In genomic region chr15:47124430-47125102, GRCh38 we compare ENCODE assay signal across 29 cellular contexts.
"Had no signal": no experiment of that assay in that cellular context is flagged by ENCODE, and none has a peak within 500 bp of the region (broad histone marks: within the 10 kb centered on the region; RNA-seq: fewer than 3 reads in every experiment).

No MANE protein-coding gene starts in this region.

- H3K27ac ChIP-seq: neural progenitor cell, ovary, parathyroid adenoma, psoas muscle, skin epidermis, spleen, suprapubic skin, testis, tibial artery, transverse colon, upper lobe of right lung, vagina had no signal

- H3K4me1 ChIP-seq: neural progenitor cell, parathyroid adenoma, psoas muscle, spleen, suprapubic skin, testis, tibial artery, transverse colon, upper lobe of right lung, vagina had no signal

- DNase-seq: natural killer cell; occipital lobe; ovary; posterior cingulate gyrus; psoas muscle; right cardiac atrium; spleen; stimulated activated CD4-positive, alpha-beta T cell treated with anti-CD3 and anti-CD28 coated beads, Interleukin-12 subunit alpha, Interleukin-12 subunit beta, amount 100 ng/mL, for 4 hours; stimulated activated CD4-positive, alpha-beta T cell treated with anti-CD3 and anti-CD28 coated beads, Interleukin-1b, Interleukin-23, amount 100 ng/mL, for 48 hours; stimulated activated CD4-positive, alpha-beta T cell treated with anti-CD3 and anti-CD28 coated beads, Interleukin-4, amount 100 ng/mL, for 1 hour; stimulated activated CD4-positive, alpha-beta T cell treated with anti-CD3 and anti-CD28 coated beads, Interleukin-4, amount 100 ng/mL, for 4 hours; stimulated activated CD8-positive, alpha-beta memory T cell treated with anti-CD3 and anti-CD28 coated beads, Interleukin-4, amount 100 ng/mL, for 48 hours; stimulated activated naive CD4-positive, alpha-beta T cell; stimulated activated naive CD8-positive, alpha-beta T cell treated with anti-CD3 and anti-CD28 coated beads, Interleukin-15, amount 100 ng/mL, for 72 hours; stimulated activated naive CD8-positive, alpha-beta T cell treated with anti-CD3 and anti-CD28 coated beads, Interleukin-15, Interleukin-2, amounts not matched to agents 100 U/mL and 50 U/mL, for 24 hours; substantia nigra; testis; tibial artery; transverse colon; upper lobe of right lung had no signal

- H3K9me3 ChIP-seq: ovary, suprapubic skin, testis, tibial artery, upper lobe of right lung, vagina had no signal

- H3K9ac ChIP-seq: neural progenitor cell, parathyroid adenoma had no signal

- ATAC-seq: natural killer cell; psoas muscle; right cardiac atrium; sciatic nerve; stimulated activated memory B cell treated with anti-CD40 and anti-IgM and Interleukin-4, amounts not matched to agents 10 μg/mL and 1 μg/mL and 100 μg/mL, for 72 hours; stimulated activated naive CD8-positive, alpha-beta T cell treated with anti-CD3 and anti-CD28 coated beads, Interleukin-15, amount 100 ng/mL, for 72 hours; stimulated activated naive CD8-positive, alpha-beta T cell treated with anti-CD3 and anti-CD28 coated beads, Interleukin-15, Interleukin-2, amounts not matched to agents 100 U/mL and 50 U/mL, for 24 hours; upper lobe of right lung had no signal

- FAIRE-seq: urothelium cell line had no signal

- H3K36me3 ChIP-seq: neural progenitor cell, ovary, spleen, suprapubic skin, tibial artery, transverse colon, upper lobe of right lung, vagina had no signal

- H3K4me3 ChIP-seq: neural progenitor cell, ovary, psoas muscle, skin epidermis, smooth muscle cell, spleen, suprapubic skin, testis, tibial artery, transverse colon, upper lobe of right lung, vagina had no signal

- H3K27me3 ChIP-seq: neural progenitor cell, ovary, spleen, suprapubic skin, testis, tibial artery, transverse colon, upper lobe of right lung, vagina had no signal
